ENCODE assay signal across 8 cellular contexts in genomic region chr11:77474509-77475070, GRCh38. TPM values are rescaled to one million over a fixed set of nuclear protein-coding genes. Genes with fewer than 3 reads are reported as not detected.
A peak's percentile ranks its signal among the peaks of the same experiment; 100 is the strongest.
DNase-seq lines count a peak whose midpoint lies in the region; ATAC-seq and TF ChIP-seq lines count a peak whose summit lies in the region.

No MANE protein-coding gene starts in this region.

- H3K4me1 ChIP-seq in HCT116 (ENCODE audit: control insufficient read depth in 1 of 2, insufficient read depth in 2 of 2, low read length in 2 of 2): peaks cover 18 to 29% of the 10 kb centered on the region in 2 experiments
- no peaks in the 10 kb centered on the region for H3K4me1 ChIP-seq in right cardiac atrium (ENCODE audit: control insufficient read depth, insufficient read depth, low read length)
- peaks cover 5% of the 10 kb centered on the region for H3K4me1 ChIP-seq in skeletal muscle satellite cell (ENCODE audit: control insufficient read depth, insufficient read depth, low read length)
- no peaks in the 10 kb centered on the region for H3K4me1 ChIP-seq in aorta (ENCODE audit: control insufficient read depth in 1 of 2, insufficient read depth in 2 of 2, low read length in 2 of 2)

- DNase-seq in HCT116 (ENCODE audit: low read depth, low spot score): no peak
- DNase-seq in activated CD4-positive, alpha-beta memory T cell treated with anti-CD3 and anti-CD28 coated beads for 36 hours: no peak
- no peak for DNase-seq in right cardiac atrium
- no peak for DNase-seq in DMS153 treated with DMSO at 0.1 percent for 48 hours (lab: John Stamatoyannopoulos, UW; ENCODE audit: unreplicated experiment)
- no peak for DNase-seq in aorta

- POLR2A ChIA-PET in HCT116 (lab: Charles Lee): interaction anchor here (1.2 kb wide), 1 partner anchor 67 kb away, joined by 3 read pairs; no protein-coding TSS in a partner anchor
- POLR2A ChIA-PET in activated CD4-positive, alpha-beta memory T cell treated with anti-CD3 and anti-CD28 coated beads for 36 hours (lab: Charles Lee): interaction anchor here (1.0 kb wide), 1 partner anchor 73 kb away, joined by 3 read pairs; no protein-coding TSS in a partner anchor

- H3K4me2 ChIP-seq in HCT116 (ENCODE audit: low read length) (peak overlapping the region; percentile 86), skeletal muscle satellite cell (ENCODE audit: low read length) (peak overlapping the region; percentile 90)

- no peaks in the 10 kb centered on the region for H3K9me3 Mint-ChIP-seq in activated CD4-positive, alpha-beta memory T cell treated with anti-CD3 and anti-CD28 coated beads for 36 hours

- 35% methylated on average over 17 of the region's 17 CpGs for WGBS in right cardiac atrium
- 32% methylated on average over 17 of the region's 17 CpGs for WGBS in aorta, 2 donors

- no peaks in the 10 kb centered on the region for H3K9me2 ChIP-seq in HCT116 (ENCODE audit: insufficient read depth)

- no peak overlapping the region; the same call in 1 of the 2 replicates for H3K27ac ChIP-seq in HCT116 (ENCODE audit: low read depth, low read length)
- H3K27ac ChIP-seq in right cardiac atrium (ENCODE audit: low read length): no peak overlapping the region
- no peak overlapping the region for H3K27ac ChIP-seq in aorta (ENCODE audit: low read depth in 1 of 2, low read length in 2 of 2)

- TF ChIP-seq CTCF in HCT116 (IDR thresholded peaks at IDR 0.05 in 2 of 3, conservative IDR thresholded peaks at IDR 0.05 in 1 of 3; ENCODE audit: borderline replicate concordance in 1 of 3, insufficient read depth in 1 of 3, low read depth in 2 of 3, low read length in 2 of 3): no peak

- H3K36me3 Mint-ChIP-seq in activated CD4-positive, alpha-beta memory T cell treated with anti-CD3 and anti-CD28 coated beads for 36 hours: no peaks in the 10 kb centered on the region

- H3K9ac ChIP-seq in HCT116 (ENCODE audit: low read length): peak overlapping the region; percentile 75
- H3K9ac ChIP-seq in skeletal muscle satellite cell (ENCODE audit: low read depth, low read length): no peak overlapping the region

- RAD21 ChIA-PET in HCT116 (lab: Charles Lee; ENCODE audit: low non-redundant PET in 1 of 2, low total read pairs in 2 of 2, uncharacterized antibody in 2 of 2, unreplicated experiment in 2 of 2): no interaction called here

- no peaks in the 10 kb centered on the region for H4K20me1 ChIP-seq in HCT116 (ENCODE audit: insufficient read depth)

- no peaks in the 10 kb centered on the region for H3K9me3 ChIP-seq in HCT116 (ENCODE audit: control insufficient read depth in 1 of 2, insufficient read depth in 1 of 2, low read depth in 1 of 2, low read length in 2 of 2)
- no peaks in the 10 kb centered on the region for H3K9me3 ChIP-seq in right cardiac atrium (ENCODE audit: control insufficient read depth, low read length)
- no peaks in the 10 kb centered on the region for H3K9me3 ChIP-seq in skeletal muscle satellite cell (replicated peaks; ENCODE audit: low read length)
- H3K9me3 ChIP-seq in aorta (ENCODE audit: control insufficient read depth, low read length): no peaks in the 10 kb centered on the region

- no peak for TF ChIP-seq RAD21 in HCT116 (IDR thresholded peaks at IDR 0.05; ENCODE audit: low read depth)

- TF ChIP-seq POLR2A in HCT116 (IDR thresholded peaks at IDR 0.05; ENCODE audit: borderline replicate concordance, extremely low read depth, insufficient read depth, insufficient read length): no peak

- ATAC-seq in HCT116 (no peak), right cardiac atrium (no peak), aorta (ENCODE audit: low FRiP score) (no peak), GM18858 (IDR thresholded peaks at IDR 0.05; ENCODE audit: unreplicated experiment) (no peak), HG02938 (IDR thresholded peaks at IDR 0.05; ENCODE audit: unreplicated experiment) (no peak)

- H3K27ac Mint-ChIP-seq in activated CD4-positive, alpha-beta memory T cell treated with anti-CD3 and anti-CD28 coated beads for 36 hours: peak overlapping the region; percentile 38

- peaks cover 13% of the 10 kb centered on the region for H3K27me3 Mint-ChIP-seq in activated CD4-positive, alpha-beta memory T cell treated with anti-CD3 and anti-CD28 coated beads for 36 hours

- CTCF ChIA-PET in HCT116 (lab: Charles Lee): no interaction called here
- CTCF ChIA-PET in activated CD4-positive, alpha-beta memory T cell treated with anti-CD3 and anti-CD28 coated beads for 36 hours (lab: Charles Lee): interaction anchor here (0.6 to 1.5 kb wide), 3 partner anchors 13 to 163 kb away, joined by 3 to 8 read pairs (median 4); partner anchors contain the start of gene CLNS1A

- H3K4me3 Mint-ChIP-seq in activated CD4-positive, alpha-beta memory T cell treated with anti-CD3 and anti-CD28 coated beads for 36 hours: peak overlapping the region; percentile 71

- peak overlapping the region; percentile 53 to 67 for H3K4me3 ChIP-seq in HCT116 (replicated peaks in 1 of 2; ENCODE audit: low read depth in 1 of 2, low read length in 2 of 2)
- peak overlapping the region; percentile 93 for H3K4me3 ChIP-seq in right cardiac atrium (ENCODE audit: low read length)
- peak overlapping the region; percentile 63 for H3K4me3 ChIP-seq in skeletal muscle satellite cell (ENCODE audit: low read length)
- no peak overlapping the region for H3K4me3 ChIP-seq in aorta (ENCODE audit: low read length in 2 of 2)

- H3K27me3 ChIP-seq in HCT116 (ENCODE audit: insufficient read depth, low read length): no peaks in the 10 kb centered on the region
- H3K27me3 ChIP-seq in right cardiac atrium (ENCODE audit: control insufficient read depth, insufficient read depth): no peaks in the 10 kb centered on the region
- H3K27me3 ChIP-seq in skeletal muscle satellite cell (ENCODE audit: control insufficient read depth, insufficient read depth, low read length): peaks cover 42% of the 10 kb centered on the region
- H3K27me3 ChIP-seq in aorta (ENCODE audit: control insufficient read depth in 1 of 2, insufficient read depth in 2 of 2, low read length in 1 of 2): no peaks in the 10 kb centered on the region

- no peaks in the 10 kb centered on the region for H3K36me3 ChIP-seq in HCT116 (ENCODE audit: control insufficient read depth in 1 of 2, insufficient read depth in 2 of 2, low read length in 2 of 2)
- H3K36me3 ChIP-seq in skeletal muscle satellite cell (ENCODE audit: insufficient read depth, low read length): no peaks in the 10 kb centered on the region
- H3K36me3 ChIP-seq in aorta (ENCODE audit: control insufficient read depth in 1 of 2, insufficient read depth in 2 of 2, low read length in 1 of 2): no peaks in the 10 kb centered on the region

- intact Hi-C loops in HCT116 (cut with micrococcal nuclease) (no loop called here), right cardiac atrium (cut with DNase I) (no loop called here), aorta (cut with DNase I) (loop anchor here in 1 of 2 donors (5.0 kb wide), 1 partner anchor 62 kb away; no protein-coding TSS in a partner anchor)
- intact Hi-C loops in activated CD4-positive, alpha-beta memory T cell treated with anti-CD3 and anti-CD28 coated beads for 36 hours (cut with micrococcal nuclease): loop anchor here (5.0 kb wide), 2 partner anchors 163 to 612 kb away; partner anchors contain the start of genes ACER3 and CLNS1A

- H2AFZ ChIP-seq in HCT116 (ENCODE audit: low read depth, low read length, poor library complexity, severe bottlenecking): peak overlapping the region; percentile 87

- TSS peak; percentile 86 for BruUV-seq in HCT116 (replicated peaks; lab: Mats Ljungman, UMichigan)

- peaks cover 5% of the 10 kb centered on the region for H3K4me1 Mint-ChIP-seq in activated CD4-positive, alpha-beta memory T cell treated with anti-CD3 and anti-CD28 coated beads for 36 hours (ENCODE audit: low read depth)

- H3K79me2 ChIP-seq in HCT116 (ENCODE audit: insufficient read depth, low read length): peaks cover 6% of the 10 kb centered on the region; the same call in 1 of the 2 replicates

TF ChIP-seq in HCT116, 20 proteins besides CTCF, POLR2A, EP300 and RAD21 (continues in another document):
- no peak for TF ChIP-seq SRF (IDR thresholded peaks at IDR 0.05; ENCODE audit: low read depth)
- no peak for TF ChIP-seq YY1 (IDR thresholded peaks at IDR 0.05; ENCODE audit: extremely low read depth, insufficient replicate concordance, low read depth, low read length)
- no peak for TF ChIP-seq SIN3A (IDR thresholded peaks at IDR 0.05; ENCODE audit: low read depth)
- TF ChIP-seq SP1 (IDR thresholded peaks at IDR 0.05; ENCODE audit: low read depth): no peak
- TF ChIP-seq FOSL1 (IDR thresholded peaks at IDR 0.05; ENCODE audit: low read depth): no peak; the same call in 1 of the 2 replicates
- no peak for TF ChIP-seq ATF3 (IDR thresholded peaks at IDR 0.05)
- TF ChIP-seq MAX (IDR thresholded peaks at IDR 0.05): no peak
- TF ChIP-seq CBX3 (IDR thresholded peaks at IDR 0.05; ENCODE audit: low read depth): no peak
- no peak for TF ChIP-seq TCF7L2 (IDR thresholded peaks at IDR 0.05; ENCODE audit: borderline replicate concordance, extremely low read depth, insufficient read depth, insufficient read length)
- TF ChIP-seq EZH2 (IDR thresholded peaks at IDR 0.05): no peak
- TF ChIP-seq ZFX (IDR thresholded peaks at IDR 0.05): no peak

RNA-seq across cellular contexts. Expression of gene PAK1, which starts 0.7 kb away (rescaled TPM):
- total RNA-seq in HCT116 (2021; ENCODE audit: unreplicated experiment) (56.1 TPM), right cardiac atrium (10 to 100 TPM; 15.6 to 19.5 (median 17.2) TPM), aorta (10 to 100 TPM; 27.0 to 42.6 TPM)
- 41.8 and 48.7 TPM in 2 replicates for polyA plus RNA-seq in HCT116 (2012)
- 10 to 100 TPM; 30.4 to 33.1 TPM for total RNA-seq in activated CD4-positive, alpha-beta memory T cell treated with anti-CD3 and anti-CD28 coated beads for 36 hours
- polyA plus RNA-seq in right cardiac atrium (7.1 TPM), aorta (10 to 100 TPM in 1 of 2 donors, 1 to 10 TPM in 1; 9.4 to 11.8 TPM)
- 40.6 and 40.8 TPM in 2 replicates for total RNA-seq in skeletal muscle satellite cell (2012; rRNA removed)

Comparison
In these comparisons a context has a peak if more than half of its experiments do, and no peak if none do; other contexts are left out.
1. H3K4me3 ChIP-seq: peak in HCT116 (2 of 2), right cardiac atrium (single experiment) and skeletal muscle satellite cell (single experiment); none in aorta (0 of 2).